8 cellular contexts compared by ENCODE assay signal in the genomic region with DNA sequence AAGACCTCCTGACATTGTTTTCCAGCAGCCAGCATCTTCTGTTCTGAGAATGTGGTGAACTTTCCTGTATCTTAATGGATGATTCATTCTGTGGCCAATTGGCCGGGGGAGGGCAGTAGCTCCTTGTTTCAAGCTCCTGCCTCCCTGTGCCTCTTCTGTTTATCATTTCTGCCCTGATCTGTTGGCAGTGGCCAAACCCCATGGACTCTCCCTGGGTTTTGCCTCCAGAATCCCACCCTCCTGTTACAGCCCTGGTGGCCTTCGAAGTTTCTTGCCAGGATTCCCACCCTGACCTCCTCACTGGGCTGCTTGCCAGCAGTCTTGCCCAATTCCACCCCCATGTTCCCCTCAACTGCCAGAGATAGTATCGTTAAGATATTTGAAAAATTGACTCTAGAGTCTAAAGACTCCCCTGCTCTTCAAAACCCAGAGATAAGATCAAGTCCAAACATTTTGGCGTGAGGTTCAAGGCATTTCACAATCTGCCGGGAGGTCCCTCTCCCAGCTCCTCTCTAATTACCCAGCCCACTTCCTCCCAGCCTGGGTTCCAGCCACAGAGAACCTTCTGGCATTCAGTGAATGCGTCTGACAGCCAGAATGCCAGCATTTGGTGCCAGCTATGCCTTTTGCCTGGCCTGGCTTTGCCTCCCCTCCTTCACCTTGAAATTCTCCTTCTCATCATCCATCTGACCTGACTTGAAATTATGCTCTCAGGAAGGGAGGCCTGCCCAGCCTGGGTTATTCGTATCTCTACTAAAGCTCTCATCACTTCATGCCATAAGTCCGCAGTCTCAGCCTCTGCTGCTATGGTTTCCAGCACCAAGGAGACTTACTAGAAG. TPM values are rescaled to one million over a fixed set of nuclear protein-coding genes. Genes with fewer than 3 reads are reported as not detected.
DNase-seq lines count a peak whose midpoint lies in the region; ATAC-seq and TF ChIP-seq lines count a peak whose summit lies in the region.

No MANE protein-coding gene starts in this region.

- H2AFZ ChIP-seq in fibroblast of lung (ENCODE audit: low read length), result peak overlapping the region; percentile 14

- DNase-seq in HL-60 (ENCODE audit: low read depth in 1 of 2, low spot score in 1 of 2) (peak; percentile 74 to 89), SJSA1 (ENCODE audit: low read depth in 1 of 2, low spot score in 2 of 2) (peak; percentile 68 to 70), fibroblast of lung (ENCODE audit: low read depth in 2 of 2) (peak; percentile 99), posterior vena cava (ENCODE audit: low spot score) (peak; percentile 89)
- DNase-seq in central memory CD4-positive, alpha-beta T cell, result no peak

- no peak for ATAC-seq in HG03095 (IDR thresholded peaks at IDR 0.05; ENCODE audit: unreplicated experiment)
- no peak for ATAC-seq in HG02973 (IDR thresholded peaks at IDR 0.05; ENCODE audit: unreplicated experiment)
- ATAC-seq in HG02678 (IDR thresholded peaks at IDR 0.05; ENCODE audit: unreplicated experiment), result no peak

- no peak overlapping the region for H3K9ac ChIP-seq in fibroblast of lung (ENCODE audit: insufficient read depth, low read length)

- H3K4me3 ChIP-seq in HL-60 (replicated peaks; ENCODE audit: insufficient read depth, low read length) (no peak overlapping the region), SJSA1 (no peak overlapping the region), fibroblast of lung (replicated peaks in 1 of 4; ENCODE audit: control extremely low read depth in 1 of 4, insufficient read depth in 1 of 4, low read depth in 3 of 4, low read length in 4 of 4) (peak overlapping the region in 1 of 4 experiments; percentile 15)

- H3K27me3 ChIP-seq in HL-60 (ENCODE audit: insufficient read depth, poor library complexity, severe bottlenecking), result no peaks in the 10 kb centered on the region
- no peaks in the 10 kb centered on the region for H3K27me3 ChIP-seq in SJSA1 (replicated peaks)
- no peaks in the 10 kb centered on the region for H3K27me3 ChIP-seq in fibroblast of lung (ENCODE audit: control insufficient read depth, insufficient read depth, low read length)

- H3K27ac ChIP-seq in HL-60 (replicated peaks), result peak overlapping the region; percentile 53
- H3K27ac ChIP-seq in SJSA1, result 0 out of 2 replicates have a peak overlapping the region, but pooled peaks have one; percentile 2
- peak overlapping the region; percentile 66 for H3K27ac ChIP-seq in fibroblast of lung (ENCODE audit: insufficient read depth, low read length)

- no peaks in the 10 kb centered on the region for H3K79me2 ChIP-seq in fibroblast of lung (ENCODE audit: control insufficient read depth, insufficient read depth, low read length)

- TF ChIP-seq CTCF in HL-60 (IDR thresholded peaks at IDR 0.05; ENCODE audit: insufficient read depth, low read length) (no peak), fibroblast of lung (conservative IDR thresholded peaks at IDR 0.05 in 1 of 2, IDR thresholded peaks at IDR 0.05 in 1 of 2; ENCODE audit: low read depth in 1 of 2, low read length in 2 of 2) (peak; percentile 28 to 53)

- H3K36me3 ChIP-seq in SJSA1 (no peaks in the 10 kb centered on the region), fibroblast of lung (ENCODE audit: control insufficient read depth, insufficient read depth, low read length) (no peaks in the 10 kb centered on the region)

- H3K9me3 ChIP-seq in SJSA1 (replicated peaks), result no peaks in the 10 kb centered on the region
- no peaks in the 10 kb centered on the region for H3K9me3 ChIP-seq in fibroblast of lung (ENCODE audit: control insufficient read depth, insufficient read depth, low read depth, low read length)

- no peaks in the 10 kb centered on the region for H4K20me1 ChIP-seq in fibroblast of lung (ENCODE audit: control insufficient read depth, extremely low read depth, insufficient read depth, low read length)

- H3K4me1 ChIP-seq in SJSA1 (replicated peaks) (peaks cover 11% of the 10 kb centered on the region), fibroblast of lung (ENCODE audit: control insufficient read depth, extremely low read depth, insufficient read depth, low read length) (peaks cover 18% of the 10 kb centered on the region)

- intact Hi-C loops in posterior vena cava (cut with DNase I), result no loop called here

- peak overlapping the region; percentile 81 for H3K4me2 ChIP-seq in fibroblast of lung (ENCODE audit: extremely low read depth, insufficient read depth, low read length)

RNA-seq across cellular contexts. Expression of a gene that starts 37.7 kb away (rescaled TPM):
- total RNA-seq in SJSA1 (2014; rRNA removed; shearing (Covaris generic)), result 294 and 378 TPM in 2 replicates
- 737 and 1,000 TPM in 2 replicates for total RNA-seq in fibroblast of lung
- polyA plus RNA-seq in fibroblast of lung, result 436 and 556 TPM in 2 replicates
- polyA plus RNA-seq in fibroblast of lung (2012), result 353 and 484 TPM in 2 replicates
- 516 and 960 TPM in 2 replicates for polyA minus RNA-seq in fibroblast of lung (ENCODE audit: low replicate concordance)
- total RNA-seq in posterior vena cava, result 100 to 1,000 TPM; 107 to 185 TPM

RNA-seq across cellular contexts. Expression of a gene that starts 39.9 kb away (rescaled TPM):
- total RNA-seq in SJSA1 (2014; rRNA removed; shearing (Covaris generic)), result 29.5 and 35.9 TPM in 2 replicates
- total RNA-seq in fibroblast of lung (32.2 and 48.0 TPM in 2 replicates), posterior vena cava (10 to 100 TPM; 52.6 to 60.5 TPM)
- polyA plus RNA-seq in fibroblast of lung, result 30.0 and 39.9 TPM in 2 replicates
- 23.0 and 29.8 TPM in 2 replicates for polyA plus RNA-seq in fibroblast of lung (2012)
- polyA minus RNA-seq in fibroblast of lung (ENCODE audit: low replicate concordance), result 1.2 and 2.9 TPM in 2 replicates

Comparison
In these comparisons a context has a peak if more than half of its experiments do, and no peak if none do; other contexts are left out.
1. H3K27ac ChIP-seq: peak in every context shown above with its lines; median percentile 66 in fibroblast of lung; 53 in HL-60; 2 in SJSA1.